ENCODE assay signal across 1 cellular context in genomic region chr1:154418062-154418897, GRCh38.
TF ChIP-seq lines count a peak whose summit lies in the region.

No MANE protein-coding gene starts in this region.

TF ChIP-seq in HepG2, 621 proteins besides CTCF, POLR2A, EP300 and RAD21 (continued from another document and continues in another):
- 0 out of 2 replicates have a peak, but pooled peaks have one; percentile 36 for TF ChIP-seq ZNF337 (CRISPR knock-in tag; IDR thresholded peaks at IDR 0.05; ENCODE audit: borderline replicate concordance, low read depth)
- TF ChIP-seq NFKB2 (CRISPR knock-in tag; IDR thresholded peaks at IDR 0.05; ENCODE audit: borderline replicate concordance): no peak
- TF ChIP-seq XRCC5 (optimal IDR thresholded peaks at IDR 0.05; ENCODE audit: low read length): peak; percentile 68
- peak; percentile 85; the same call in 1 of the 2 replicates for TF ChIP-seq DMAP1 (CRISPR knock-in tag; IDR thresholded peaks at IDR 0.05)
- no peak for TF ChIP-seq ZNF549 (CRISPR knock-in tag; IDR thresholded peaks at IDR 0.05)
- TF ChIP-seq TFAP4 (IDR thresholded peaks at IDR 0.05; ENCODE audit: borderline replicate concordance, low read depth): peak; percentile 93; the same call in 1 of the 2 replicates
- TF ChIP-seq KMT2A (CRISPR knock-in tag; IDR thresholded peaks at IDR 0.05): no peak
- TF ChIP-seq ZBTB2 (CRISPR knock-in tag; IDR thresholded peaks at IDR 0.05; ENCODE audit: low read depth): no peak
- no peak for TF ChIP-seq ZNF547 (CRISPR knock-in tag; IDR thresholded peaks at IDR 0.05)
- TF ChIP-seq, protein P1, sequence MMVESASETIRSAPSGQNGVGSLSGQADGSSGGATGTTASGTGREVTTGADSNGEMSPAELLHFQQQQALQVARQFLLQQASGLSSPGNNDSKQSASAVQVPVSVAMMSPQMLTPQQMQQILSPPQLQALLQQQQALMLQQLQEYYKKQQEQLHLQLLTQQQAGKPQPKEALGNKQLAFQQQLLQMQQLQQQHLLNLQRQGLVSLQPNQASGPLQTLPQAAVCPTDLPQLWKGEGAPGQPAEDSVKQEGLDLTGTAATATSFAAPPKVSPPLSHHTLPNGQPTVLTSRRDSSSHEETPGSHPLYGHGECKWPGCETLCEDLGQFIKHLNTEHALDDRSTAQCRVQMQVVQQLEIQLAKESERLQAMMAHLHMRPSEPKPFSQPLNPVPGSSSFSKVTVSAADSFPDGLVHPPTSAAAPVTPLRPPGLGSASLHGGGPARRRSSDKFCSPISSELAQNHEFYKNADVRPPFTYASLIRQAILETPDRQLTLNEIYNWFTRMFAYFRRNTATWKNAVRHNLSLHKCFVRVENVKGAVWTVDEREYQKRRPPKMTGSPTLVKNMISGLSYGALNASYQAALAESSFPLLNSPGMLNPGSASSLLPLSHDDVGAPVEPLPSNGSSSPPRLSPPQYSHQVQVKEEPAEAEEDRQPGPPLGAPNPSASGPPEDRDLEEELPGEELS (CRISPR knock-in tag; IDR thresholded peaks at IDR 0.05): peak; percentile 99
- no peak for TF ChIP-seq SNAI1 (CRISPR knock-in tag; IDR thresholded peaks at IDR 0.05; ENCODE audit: borderline replicate concordance)
- TF ChIP-seq, protein P2, sequence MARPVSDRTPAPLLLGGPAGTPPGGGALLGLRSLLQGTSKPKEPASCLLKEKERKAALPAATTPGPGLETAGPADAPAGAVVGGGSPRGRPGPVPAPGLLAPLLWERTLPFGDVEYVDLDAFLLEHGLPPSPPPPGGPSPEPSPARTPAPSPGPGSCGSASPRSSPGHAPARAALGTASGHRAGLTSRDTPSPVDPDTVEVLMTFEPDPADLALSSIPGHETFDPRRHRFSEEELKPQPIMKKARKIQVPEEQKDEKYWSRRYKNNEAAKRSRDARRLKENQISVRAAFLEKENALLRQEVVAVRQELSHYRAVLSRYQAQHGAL (CRISPR knock-in tag; IDR thresholded peaks at IDR 0.05; ENCODE audit: not compliant biosample characterization): no peak
- TF ChIP-seq AGO1 (IDR thresholded peaks at IDR 0.05; ENCODE audit: low read depth, low read length, poor library complexity, severe bottlenecking): no peak
- peak; percentile 91 for TF ChIP-seq NCOA2 (CRISPR knock-in tag; IDR thresholded peaks at IDR 0.05)
- peak; percentile 85; the same call in 1 of the 2 replicates for TF ChIP-seq KLF6 (CRISPR knock-in tag; IDR thresholded peaks at IDR 0.05)
- no peak for TF ChIP-seq ZFP36L2 (CRISPR knock-in tag; IDR thresholded peaks at IDR 0.05)
- TF ChIP-seq RELA (CRISPR knock-in tag; IDR thresholded peaks at IDR 0.05): no peak
- no peak for TF ChIP-seq MLLT10 (CRISPR knock-in tag; IDR thresholded peaks at IDR 0.05)
- peak; percentile 81 for TF ChIP-seq HHEX (CRISPR knock-in tag; IDR thresholded peaks at IDR 0.05)
- no peak for TF ChIP-seq NFRKB (IDR thresholded peaks at IDR 0.05)
- 0 out of 2 replicates have a peak, but pooled peaks have one; percentile 50 for TF ChIP-seq ZNF652 (CRISPR knock-in tag; IDR thresholded peaks at IDR 0.05; ENCODE audit: borderline replicate concordance, low read depth)
- TF ChIP-seq, protein P3, sequence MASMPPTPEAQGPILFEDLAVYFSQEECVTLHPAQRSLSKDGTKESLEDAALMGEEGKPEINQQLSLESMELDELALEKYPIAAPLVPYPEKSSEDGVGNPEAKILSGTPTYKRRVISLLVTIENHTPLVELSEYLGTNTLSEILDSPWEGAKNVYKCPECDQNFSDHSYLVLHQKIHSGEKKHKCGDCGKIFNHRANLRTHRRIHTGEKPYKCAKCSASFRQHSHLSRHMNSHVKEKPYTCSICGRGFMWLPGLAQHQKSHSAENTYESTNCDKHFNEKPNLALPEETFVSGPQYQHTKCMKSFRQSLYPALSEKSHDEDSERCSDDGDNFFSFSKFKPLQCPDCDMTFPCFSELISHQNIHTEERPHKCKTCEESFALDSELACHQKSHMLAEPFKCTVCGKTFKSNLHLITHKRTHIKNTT (CRISPR knock-in tag; IDR thresholded peaks at IDR 0.05): no peak
- TF ChIP-seq, protein P4, sequence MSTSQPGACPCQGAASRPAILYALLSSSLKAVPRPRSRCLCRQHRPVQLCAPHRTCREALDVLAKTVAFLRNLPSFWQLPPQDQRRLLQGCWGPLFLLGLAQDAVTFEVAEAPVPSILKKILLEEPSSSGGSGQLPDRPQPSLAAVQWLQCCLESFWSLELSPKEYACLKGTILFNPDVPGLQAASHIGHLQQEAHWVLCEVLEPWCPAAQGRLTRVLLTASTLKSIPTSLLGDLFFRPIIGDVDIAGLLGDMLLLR (CRISPR knock-in tag; IDR thresholded peaks at IDR 0.05): no peak
- TF ChIP-seq ZNF761 (CRISPR knock-in tag; conservative IDR thresholded peaks at IDR 0.05): peak; percentile 84; the same call in 1 of the 2 replicates
- no peak for TF ChIP-seq ZNF496 (CRISPR knock-in tag; IDR thresholded peaks at IDR 0.05; ENCODE audit: insufficient replicate concordance)
- TF ChIP-seq ZNF891 (CRISPR knock-in tag; IDR thresholded peaks at IDR 0.05): no peak
- no peak for TF ChIP-seq SRF (IDR thresholded peaks at IDR 0.05; ENCODE audit: low read depth, low read length)
- TF ChIP-seq TSC22D2 (CRISPR knock-in tag; IDR thresholded peaks at IDR 0.05; ENCODE audit: borderline replicate concordance): 0 out of 2 replicates have a peak, but pooled peaks have one; percentile 73
- TF ChIP-seq SMAD1 (CRISPR knock-in tag; IDR thresholded peaks at IDR 0.05; ENCODE audit: borderline replicate concordance, low read depth): peak; percentile 22; the same call in 1 of the 2 replicates
- peak; percentile 70; the same call in 1 of the 2 replicates for TF ChIP-seq HNF4G (IDR thresholded peaks at IDR 0.05; ENCODE audit: borderline replicate concordance, low read depth, low read length)
- peak; percentile 67; the same call in 1 of the 2 replicates for TF ChIP-seq HNF4G (CRISPR knock-in tag; IDR thresholded peaks at IDR 0.05; ENCODE audit: borderline replicate concordance, low read depth)
- TF ChIP-seq PATZ1 (CRISPR knock-in tag; IDR thresholded peaks at IDR 0.05): peak; percentile 94
- TF ChIP-seq, protein P5, sequence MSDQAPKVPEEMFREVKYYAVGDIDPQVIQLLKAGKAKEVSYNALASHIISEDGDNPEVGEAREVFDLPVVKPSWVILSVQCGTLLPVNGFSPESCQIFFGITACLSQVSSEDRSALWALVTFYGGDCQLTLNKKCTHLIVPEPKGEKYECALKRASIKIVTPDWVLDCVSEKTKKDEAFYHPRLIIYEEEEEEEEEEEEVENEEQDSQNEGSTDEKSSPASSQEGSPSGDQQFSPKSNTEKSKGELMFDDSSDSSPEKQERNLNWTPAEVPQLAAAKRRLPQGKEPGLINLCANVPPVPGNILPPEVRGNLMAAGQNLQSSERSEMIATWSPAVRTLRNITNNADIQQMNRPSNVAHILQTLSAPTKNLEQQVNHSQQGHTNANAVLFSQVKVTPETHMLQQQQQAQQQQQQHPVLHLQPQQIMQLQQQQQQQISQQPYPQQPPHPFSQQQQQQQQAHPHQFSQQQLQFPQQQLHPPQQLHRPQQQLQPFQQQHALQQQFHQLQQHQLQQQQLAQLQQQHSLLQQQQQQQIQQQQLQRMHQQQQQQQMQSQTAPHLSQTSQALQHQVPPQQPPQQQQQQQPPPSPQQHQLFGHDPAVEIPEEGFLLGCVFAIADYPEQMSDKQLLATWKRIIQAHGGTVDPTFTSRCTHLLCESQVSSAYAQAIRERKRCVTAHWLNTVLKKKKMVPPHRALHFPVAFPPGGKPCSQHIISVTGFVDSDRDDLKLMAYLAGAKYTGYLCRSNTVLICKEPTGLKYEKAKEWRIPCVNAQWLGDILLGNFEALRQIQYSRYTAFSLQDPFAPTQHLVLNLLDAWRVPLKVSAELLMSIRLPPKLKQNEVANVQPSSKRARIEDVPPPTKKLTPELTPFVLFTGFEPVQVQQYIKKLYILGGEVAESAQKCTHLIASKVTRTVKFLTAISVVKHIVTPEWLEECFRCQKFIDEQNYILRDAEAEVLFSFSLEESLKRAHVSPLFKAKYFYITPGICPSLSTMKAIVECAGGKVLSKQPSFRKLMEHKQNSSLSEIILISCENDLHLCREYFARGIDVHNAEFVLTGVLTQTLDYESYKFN (CRISPR knock-in tag; conservative IDR thresholded peaks at IDR 0.05): peak; percentile 99
- peak; percentile 35; the same call in 1 of the 2 replicates for TF ChIP-seq KDM3A (CRISPR knock-in tag; IDR thresholded peaks at IDR 0.05; ENCODE audit: low read depth)
- no peak for TF ChIP-seq ZFP41 (CRISPR knock-in tag; IDR thresholded peaks at IDR 0.05; ENCODE audit: borderline replicate concordance)
- TF ChIP-seq, protein P6, sequence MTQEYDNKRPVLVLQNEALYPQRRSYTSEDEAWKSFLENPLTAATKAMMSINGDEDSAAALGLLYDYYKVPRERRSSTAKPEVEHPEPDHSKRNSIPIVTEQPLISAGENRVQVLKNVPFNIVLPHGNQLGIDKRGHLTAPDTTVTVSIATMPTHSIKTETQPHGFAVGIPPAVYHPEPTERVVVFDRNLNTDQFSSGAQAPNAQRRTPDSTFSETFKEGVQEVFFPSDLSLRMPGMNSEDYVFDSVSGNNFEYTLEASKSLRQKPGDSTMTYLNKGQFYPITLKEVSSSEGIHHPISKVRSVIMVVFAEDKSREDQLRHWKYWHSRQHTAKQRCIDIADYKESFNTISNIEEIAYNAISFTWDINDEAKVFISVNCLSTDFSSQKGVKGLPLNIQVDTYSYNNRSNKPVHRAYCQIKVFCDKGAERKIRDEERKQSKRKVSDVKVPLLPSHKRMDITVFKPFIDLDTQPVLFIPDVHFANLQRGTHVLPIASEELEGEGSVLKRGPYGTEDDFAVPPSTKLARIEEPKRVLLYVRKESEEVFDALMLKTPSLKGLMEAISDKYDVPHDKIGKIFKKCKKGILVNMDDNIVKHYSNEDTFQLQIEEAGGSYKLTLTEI (CRISPR knock-in tag; conservative IDR thresholded peaks at IDR 0.05): no peak
- peak; percentile 51; the same call in 1 of the 2 replicates for TF ChIP-seq ZNF850 (CRISPR knock-in tag; conservative IDR thresholded peaks at IDR 0.05)
- TF ChIP-seq MYPOP (CRISPR knock-in tag; IDR thresholded peaks at IDR 0.05): peak; percentile 38; the same call in 1 of the 2 replicates
- peak; percentile 45; the same call in 1 of the 2 replicates for TF ChIP-seq HOMEZ (CRISPR knock-in tag; IDR thresholded peaks at IDR 0.05; ENCODE audit: low read depth)
- no peak for TF ChIP-seq HNRNPK (IDR thresholded peaks at IDR 0.05; ENCODE audit: low read depth, low read length, poor library complexity, severe bottlenecking)
- TF ChIP-seq ZNF563 (CRISPR knock-in tag; IDR thresholded peaks at IDR 0.05): peak; percentile 60; the same call in 1 of the 2 replicates
- TF ChIP-seq ZBTB14 (CRISPR knock-in tag; IDR thresholded peaks at IDR 0.05): no peak
- peak; percentile 32; the same call in 1 of the 2 replicates for TF ChIP-seq CREB1 (IDR thresholded peaks at IDR 0.05)
- peak; percentile 90 for TF ChIP-seq CREB1 (CRISPR knock-in tag; IDR thresholded peaks at IDR 0.05)
